Comparison of ENCODE assay signal across 16 cellular contexts in the genomic region with DNA sequence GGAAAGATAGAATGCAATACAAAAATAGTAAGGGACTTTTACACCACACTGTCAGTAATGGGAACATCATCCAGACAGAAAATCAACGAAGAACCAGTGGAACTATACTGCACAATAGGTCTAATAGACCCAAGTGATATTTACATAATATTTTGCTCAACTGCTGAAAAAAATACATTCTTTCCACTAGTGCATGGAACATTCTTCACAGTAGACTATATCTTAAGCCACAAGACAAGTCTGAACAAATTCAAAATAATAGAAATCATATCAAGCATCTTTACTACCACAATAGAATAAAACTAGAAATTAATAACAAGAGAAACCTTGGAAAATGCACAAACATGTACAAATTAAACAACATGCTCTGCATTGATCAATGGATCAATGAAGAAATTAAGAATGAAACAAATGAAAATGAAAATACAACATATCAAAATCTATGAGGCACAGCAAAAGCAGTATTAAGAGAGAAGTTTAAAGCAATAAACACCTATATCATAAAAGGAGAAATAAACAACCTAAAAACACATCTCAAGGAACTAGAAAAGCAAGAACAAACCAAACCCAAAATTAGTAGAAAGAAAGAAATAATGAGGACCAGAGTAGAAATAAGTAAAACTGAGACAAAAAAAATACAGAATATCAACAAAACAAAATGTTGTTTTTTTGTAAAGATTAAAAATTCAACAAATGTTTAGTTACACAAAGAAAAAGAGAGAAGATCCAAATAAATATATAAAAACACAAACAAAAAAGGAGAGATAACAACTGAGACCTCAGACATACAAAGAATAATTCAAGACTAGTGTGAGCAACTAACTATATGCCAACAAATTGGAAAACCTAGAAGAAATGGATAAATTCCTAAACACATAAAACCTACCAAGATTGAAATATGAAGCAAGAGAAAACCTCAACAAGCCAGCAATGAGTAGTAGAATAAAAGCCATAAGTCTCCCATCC. TPM values are rescaled to one million over a fixed set of nuclear protein-coding genes. Genes with fewer than 3 reads are reported as not detected.
DNase-seq lines count a peak whose midpoint lies in the region; ATAC-seq, FAIRE-seq and TF ChIP-seq lines count a peak whose summit lies in the region.
"Had no signal": no experiment of that assay in that cellular context is flagged by ENCODE, and none has a peak within 500 bp of the region (broad histone marks: within the 10 kb centered on the region; RNA-seq: fewer than 3 reads in every experiment).

No MANE protein-coding gene starts in this region.

- no peaks in the 10 kb centered on the region for H3K27me3 ChIP-seq in CD4-positive, alpha-beta T cell (ENCODE audit: control insufficient read depth, insufficient read depth, low read length)
- H3K27me3 ChIP-seq in GM23248 (replicated peaks; ENCODE audit: insufficient read depth) (no peaks in the 10 kb centered on the region), foreskin keratinocyte (no peaks in the 10 kb centered on the region), adrenal gland (no peaks in the 10 kb centered on the region)
- H3K27me3 ChIP-seq: left lung, upper lobe of left lung had no signal

- CTCF ChIA-PET in CD4-positive, alpha-beta T cell (lab: Charles Lee), result interaction anchor here (0.6 to 5.6 kb wide), 12 partner anchors 14 to 145 kb away, joined by 3 to 53 read pairs (median 4); no protein-coding TSS in a partner anchor

- 90 to 95% methylated on average over 1 of the region's 1 CpG for WGBS in GM23248 (ENCODE audit: low coverage in 1 of 2, low lambda C conversion rate in 2 of 2, missing lambda C conversion rate in 2 of 2), 2 experiments
- WGBS in adrenal gland, 4 donors, result 74 to 83% (median 78%) methylated on average over 1 of the region's 1 CpG

- H3F3A ChIP-seq in GM23248 (ENCODE audit: insufficient read depth), result no peaks in the 10 kb centered on the region

- H3K79me2 ChIP-seq in GM23248 (ENCODE audit: insufficient read depth), result no peaks in the 10 kb centered on the region

- TF ChIP-seq POLR2A in adrenal gland (IDR thresholded peaks at IDR 0.05), result no peak

- H3K4me3 ChIP-seq in GM23248 (no peak overlapping the region), adrenal gland (no peak overlapping the region)
- H3K4me3 ChIP-seq: left lung, upper lobe of left lung had no signal

- no peaks in the 10 kb centered on the region for H3K9me3 Mint-ChIP-seq in CD4-positive, alpha-beta T cell
- no peaks in the 10 kb centered on the region for H3K9me3 Mint-ChIP-seq in activated T-helper 17 cell treated with anti-CD3 and anti-CD28 coated beads, Interleukin-2, amount 50 U/mL, for 72 hours
- no peaks in the 10 kb centered on the region for H3K9me3 Mint-ChIP-seq in type B pancreatic cell
- H3K9me3 Mint-ChIP-seq: nephron had no signal

- peaks cover 19% of the 10 kb centered on the region for H3K4me1 ChIP-seq in GM23248 (ENCODE audit: insufficient read depth)
- H3K4me1 ChIP-seq in foreskin keratinocyte, result peaks cover 56% of the 10 kb centered on the region
- H3K4me1 ChIP-seq in adrenal gland (replicated peaks in 1 of 2), result no peaks in the 10 kb centered on the region

- no peak overlapping the region for H3K4me2 ChIP-seq in GM23248 (ENCODE audit: unreplicated experiment)

- intact Hi-C loops in CD4-positive, alpha-beta T cell (cut with DNase I, micrococcal nuclease), result loop anchor here (1.0 to 5.0 kb wide), 7 partner anchors 15 to 91 kb away; a partner anchor contains a TSS
- intact Hi-C loops in adrenal gland (cut with DNase I), result no loop called here

- H3K36me3 ChIP-seq in GM23248 (ENCODE audit: low read depth), result no peaks in the 10 kb centered on the region
- H3K36me3 ChIP-seq in adrenal gland (replicated peaks in 1 of 2), result no peaks in the 10 kb centered on the region
- H3K36me3 ChIP-seq: left lung, upper lobe of left lung had no signal

- no peak overlapping the region for H3K4me3 Mint-ChIP-seq in CD4-positive, alpha-beta T cell
- peak overlapping the region; percentile 65 for H3K4me3 Mint-ChIP-seq in activated T-helper 17 cell treated with anti-CD3 and anti-CD28 coated beads, Interleukin-2, amount 50 U/mL, for 72 hours
- H3K4me3 Mint-ChIP-seq in type B pancreatic cell, result no peak overlapping the region
- H3K4me3 Mint-ChIP-seq: CD14-positive monocyte, nephron had no signal

- peak overlapping the region; percentile 77 for H3K27ac ChIP-seq in CD4-positive, alpha-beta T cell (ENCODE audit: low read depth, low read length)
- H3K27ac ChIP-seq in GM23248, result no peak overlapping the region
- no peak overlapping the region for H3K27ac ChIP-seq in foreskin keratinocyte
- H3K27ac ChIP-seq in adrenal gland, result no peak overlapping the region
- H3K27ac ChIP-seq: RWPE1, upper lobe of left lung had no signal

- H3K27me3 Mint-ChIP-seq in CD4-positive, alpha-beta T cell, result no peaks in the 10 kb centered on the region
- no peaks in the 10 kb centered on the region for H3K27me3 Mint-ChIP-seq in activated T-helper 17 cell treated with anti-CD3 and anti-CD28 coated beads, Interleukin-2, amount 50 U/mL, for 72 hours
- H3K27me3 Mint-ChIP-seq in type B pancreatic cell, result peaks cover 7% of the 10 kb centered on the region

- no peak overlapping the region for H3K9ac ChIP-seq in GM23248

- peaks cover 50% of the 10 kb centered on the region for H3K4me1 Mint-ChIP-seq in CD4-positive, alpha-beta T cell (ENCODE audit: low read depth)
- H3K4me1 Mint-ChIP-seq in activated T-helper 17 cell treated with anti-CD3 and anti-CD28 coated beads, Interleukin-2, amount 50 U/mL, for 72 hours, result peaks cover 42% of the 10 kb centered on the region
- H3K4me1 Mint-ChIP-seq in type B pancreatic cell (ENCODE audit: unreplicated experiment), result no peaks in the 10 kb centered on the region
- H3K4me1 Mint-ChIP-seq: nephron had no signal

- POLR2A ChIA-PET in CD4-positive, alpha-beta T cell (lab: Charles Lee), result interaction anchor here (1.4 to 5.0 kb wide), 7 partner anchors 29 to 78 kb away, joined by 4 to 92 read pairs (median 25); a partner anchor contains a TSS

- peak overlapping the region; percentile 58; the same call in 1 of the 2 replicates for H2AFZ ChIP-seq in GM23248

- no peak for ATAC-seq in CD4-positive, alpha-beta T cell (ENCODE audit: poor library complexity)
- ATAC-seq in activated T-helper 17 cell treated with anti-CD3 and anti-CD28 coated beads, Interleukin-2, amount 50 U/mL, for 72 hours (replicated peaks), result no peak
- ATAC-seq in foreskin keratinocyte, result peak; percentile 29

- FAIRE-seq in D721Med (lab: Jason Lieb, UNC), result no peak
- FAIRE-seq: TTC549 had no signal

- in situ Hi-C loops in GM23248 (cut with MboI), result no loop called here

- no peaks in the 10 kb centered on the region for H3K9me2 ChIP-seq in GM23248 (ENCODE audit: insufficient read depth)

- no peaks in the 10 kb centered on the region for H3K36me3 Mint-ChIP-seq in CD4-positive, alpha-beta T cell (ENCODE audit: low read depth)
- H3K36me3 Mint-ChIP-seq in activated T-helper 17 cell treated with anti-CD3 and anti-CD28 coated beads, Interleukin-2, amount 50 U/mL, for 72 hours (ENCODE audit: low read depth), result no peaks in the 10 kb centered on the region
- H3K36me3 Mint-ChIP-seq in type B pancreatic cell, result no peaks in the 10 kb centered on the region

- TF ChIP-seq CTCF in CD4-positive, alpha-beta T cell (IDR thresholded peaks at IDR 0.05), result no peak
- TF ChIP-seq CTCF in foreskin keratinocyte (conservative IDR thresholded peaks at IDR 0.05), result peak; percentile 44
- TF ChIP-seq CTCF in D721Med (IDR thresholded peaks at IDR 0.05; ENCODE audit: insufficient read depth, missing control alignments), result no peak
- TF ChIP-seq CTCF in adrenal gland (IDR thresholded peaks at IDR 0.05), result no peak
- no peak for TF ChIP-seq CTCF in type B pancreatic cell (conservative IDR thresholded peaks at IDR 0.05)

- no peak for DNase-seq in CD4-positive, alpha-beta T cell
- no peak for DNase-seq in GM23248
- DNase-seq in foreskin keratinocyte, result peak in 1 of 2 donors; percentile 62
- DNase-seq in D721Med (ENCODE audit: insufficient read length, low spot score), result no peak
- no peak for DNase-seq in adrenal gland
- DNase-seq in type B pancreatic cell (ENCODE audit: extremely low spot score, unreplicated experiment), result no peak
- no peak for DNase-seq in activated CD8-positive, alpha-beta memory T cell treated with anti-CD3 and anti-CD28 coated beads, Interleukin-2, amount 50 U/mL, for 4 hours
- DNase-seq: left lung, NCI-H2081 treated with DMSO at 0.1 percent for 48 hours, NCI-H82, upper lobe of left lung had no signal

- peak overlapping the region; percentile 94 for H3K27ac Mint-ChIP-seq in CD4-positive, alpha-beta T cell
- H3K27ac Mint-ChIP-seq in activated T-helper 17 cell treated with anti-CD3 and anti-CD28 coated beads, Interleukin-2, amount 50 U/mL, for 72 hours, result peak overlapping the region; percentile 86
- no peak overlapping the region for H3K27ac Mint-ChIP-seq in type B pancreatic cell
- H3K27ac Mint-ChIP-seq: nephron had no signal

- H3K9me3 ChIP-seq in CD4-positive, alpha-beta T cell (ENCODE audit: control insufficient read depth, low read length), result no peaks in the 10 kb centered on the region
- H3K9me3 ChIP-seq in GM23248 (ENCODE audit: low read depth), result no peaks in the 10 kb centered on the region
- H3K9me3 ChIP-seq in adrenal gland (replicated peaks in 1 of 3), result no peaks in the 10 kb centered on the region
- H3K9me3 ChIP-seq: left lung, upper lobe of left lung had no signal

- no peaks in the 10 kb centered on the region for H4K20me1 ChIP-seq in GM23248 (ENCODE audit: insufficient read depth)

RNA-seq across cellular contexts. Expression of a gene that starts 51.5 kb away (rescaled TPM):
- total RNA-seq in CD4-positive, alpha-beta T cell, result 10 to 100 TPM; 15.3 to 16.7 TPM
- 84.0 and 87.5 TPM in 2 replicates for total RNA-seq in GM23248 (2014; rRNA removed; shearing (Covaris generic))
- 74.9 and 77.2 TPM in 2 replicates for polyA plus RNA-seq in GM23248 (2016; fragmentation: Nextera tagmentation; extraction: Ambion mirVana)
- total RNA-seq in activated T-helper 17 cell treated with anti-CD3 and anti-CD28 coated beads, Interleukin-2, amount 50 U/mL, for 72 hours, result 10 to 100 TPM; 27.4 to 52.5 TPM
- total RNA-seq in foreskin keratinocyte, result 161 and 169 TPM in 2 replicates
- polyA plus RNA-seq in foreskin keratinocyte, result 60.6 and 70.3 TPM in 2 replicates
- total RNA-seq in adrenal gland, result 10 to 100 TPM; 29.2 to 96.6 (median 69.4) TPM
- 10 to 100 TPM in 2 of 3 donors, 1 to 10 TPM in 1; 8.4 to 56.5 (median 10.9) TPM for polyA plus RNA-seq in adrenal gland
- 18.7 and 30.4 TPM in 2 replicates for total RNA-seq in type B pancreatic cell (ENCODE audit: low replicate concordance)

Comparison
In these comparisons a context has a peak if more than half of its experiments do, and no peak if none do; other contexts are left out.
1. intact Hi-C loops: an anchor here in CD4-positive, alpha-beta T cell (1.0 to 5.0 kb wide); none called in adrenal gland.